Comparison of ENCODE assay signal across 31 cellular contexts in genomic region chr6:120994573-120994967, GRCh38.
"Had no signal": no experiment of that assay in that cellular context is flagged by ENCODE, and none has a peak within 500 bp of the region (broad histone marks: within the 10 kb centered on the region; RNA-seq: fewer than 3 reads in every experiment).

No MANE protein-coding gene starts in this region.

- H3K27ac Mint-ChIP-seq: activated CD4-positive, alpha-beta memory T cell treated with anti-CD3 and anti-CD28 coated beads for 36 hours; activated CD4-positive, alpha-beta T cell treated with anti-CD3 and anti-CD28 coated beads for 36 hours; activated CD4-positive, alpha-beta T cell treated with anti-CD3 and anti-CD28 coated beads, Interleukin-2, amount 10 ng/mL, durations not matched to agents 24 days and 14 days; activated naive CD8-positive, alpha-beta T cell; activated T-cell treated with anti-CD3 and anti-CD28 coated beads, Interleukin-2, amount 50 U/mL, for 24 hours; activated T-cell treated with anti-CD3 and anti-CD28 coated beads, Interleukin-2, amount 50 U/mL, for 72 hours; effector memory CD8-positive, alpha-beta T cell; T-helper 17 cell; T-helper 2 cell treated with Interferon-gamma antibody and Interleukin-4, amounts not matched to agents 5 μg/mL and 100 μg/mL, for 36 hours had no signal

- H3K9me3 ChIP-seq: esophagus muscularis mucosa, gastrocnemius medialis, heart left ventricle had no signal

- FAIRE-seq: astrocyte, colon had no signal

- H3K36me3 Mint-ChIP-seq: activated CD4-positive, alpha-beta memory T cell treated with anti-CD3 and anti-CD28 coated beads for 36 hours; activated naive CD8-positive, alpha-beta T cell had no signal

- H3K27me3 Mint-ChIP-seq: activated CD4-positive, alpha-beta memory T cell treated with anti-CD3 and anti-CD28 coated beads for 36 hours; activated CD4-positive, alpha-beta T cell treated with anti-CD3 and anti-CD28 coated beads, Interleukin-2, amount 10 ng/mL, durations not matched to agents 24 days and 14 days; effector memory CD8-positive, alpha-beta T cell; T-helper 17 cell had no signal

- DNase-seq: activated CD4-positive, alpha-beta memory T cell treated with anti-CD3 and anti-CD28 coated beads for 36 hours; activated CD4-positive, alpha-beta T cell treated with anti-CD3 and anti-CD28 coated beads for 36 hours; activated CD4-positive, alpha-beta T cell treated with anti-CD3 and anti-CD28 coated beads, Interleukin-2, amount 10 ng/mL, durations not matched to agents 24 days and 14 days; activated CD4-positive, CD25-positive, alpha-beta regulatory T cell; activated CD4-positive, CD25-positive, alpha-beta regulatory T cell treated with anti-CD3 and anti-CD28 coated beads, Interleukin-2, amount 50 U/mL, for 72 hours; activated CD8-positive, alpha-beta memory T cell treated with anti-CD3 and anti-CD28 coated beads, Interleukin-2, amount 50 U/mL, for 48 hours; activated gamma-delta T cell; activated naive CD4-positive, alpha-beta T cell; activated naive CD4-positive, alpha-beta T cell treated with anti-CD3 and anti-CD28 coated beads, Interleukin-2, amount 50 U/mL, for 16 hours; activated T-cell treated with anti-CD3 and anti-CD28 coated beads for 4 hours; activated T-cell treated with anti-CD3 and anti-CD28 coated beads, Interleukin-2, amount 50 U/mL, for 24 hours; activated T-cell treated with anti-CD3 and anti-CD28 coated beads, Interleukin-2, amount 50 U/mL, for 72 hours; amniotic stem cell; anterior cingulate cortex; brain microvascular endothelial cell; caudate nucleus; cortex of kidney; dermis blood vessel endothelial cell; effector CD4-positive, alpha-beta T cell; effector memory CD8-positive, alpha-beta T cell; erythroblast; foreskin keratinocyte; gastrocnemius medialis; glutamatergic neuron; heart left ventricle; T-helper 17 cell had no signal

- H3K27ac ChIP-seq: brain microvascular endothelial cell, esophagus muscularis mucosa, foreskin keratinocyte, gastrocnemius medialis, heart left ventricle had no signal

- H3K9me3 Mint-ChIP-seq: activated CD4-positive, alpha-beta memory T cell treated with anti-CD3 and anti-CD28 coated beads for 36 hours; activated CD4-positive, alpha-beta T cell treated with anti-CD3 and anti-CD28 coated beads, Interleukin-2, amount 10 ng/mL, durations not matched to agents 24 days and 14 days; activated T-cell treated with anti-CD3 and anti-CD28 coated beads, Interleukin-2, amount 50 U/mL, for 24 hours; activated T-cell treated with anti-CD3 and anti-CD28 coated beads, Interleukin-2, amount 50 U/mL, for 72 hours; T-helper 2 cell treated with Interferon-gamma antibody and Interleukin-4, amounts not matched to agents 5 μg/mL and 100 μg/mL, for 36 hours had no signal

- H3K4me1 Mint-ChIP-seq: activated CD4-positive, alpha-beta T cell treated with anti-CD3 and anti-CD28 coated beads for 36 hours; activated CD4-positive, alpha-beta T cell treated with anti-CD3 and anti-CD28 coated beads, Interleukin-2, amount 10 ng/mL, durations not matched to agents 24 days and 14 days; T-helper 17 cell had no signal

- H3K4me3 Mint-ChIP-seq: activated CD4-positive, alpha-beta memory T cell treated with anti-CD3 and anti-CD28 coated beads for 36 hours; activated CD4-positive, alpha-beta T cell treated with anti-CD3 and anti-CD28 coated beads for 36 hours; activated CD4-positive, alpha-beta T cell treated with anti-CD3 and anti-CD28 coated beads, Interleukin-2, amount 10 ng/mL, durations not matched to agents 24 days and 14 days; activated naive CD8-positive, alpha-beta T cell; activated T-cell treated with anti-CD3 and anti-CD28 coated beads, Interleukin-2, amount 50 U/mL, for 24 hours; activated T-cell treated with anti-CD3 and anti-CD28 coated beads, Interleukin-2, amount 50 U/mL, for 72 hours; effector memory CD8-positive, alpha-beta T cell; T-helper 17 cell; T-helper 2 cell treated with Interferon-gamma antibody and Interleukin-4, amounts not matched to agents 5 μg/mL and 100 μg/mL, for 36 hours had no signal

- H3K4me3 ChIP-seq: esophagus muscularis mucosa, gastrocnemius medialis, heart left ventricle had no signal

- H3K27me3 ChIP-seq: brain microvascular endothelial cell, esophagus muscularis mucosa, foreskin keratinocyte, gastrocnemius medialis had no signal

- H3K4me1 ChIP-seq: esophagus muscularis mucosa, foreskin keratinocyte, gastrocnemius medialis, heart left ventricle had no signal

- ATAC-seq: activated CD4-positive, alpha-beta T cell treated with anti-CD3 and anti-CD28 coated beads for 36 hours; activated T-cell treated with anti-CD3 and anti-CD28 coated beads, Interleukin-2, amount 50 U/mL, for 72 hours; effector memory CD8-positive, alpha-beta T cell; foreskin keratinocyte; gastrocnemius medialis; heart left ventricle; T-helper 17 cell had no signal

- H3K36me3 ChIP-seq: brain microvascular endothelial cell, esophagus muscularis mucosa, gastrocnemius medialis, heart left ventricle had no signal
